In the genomic region with DNA sequence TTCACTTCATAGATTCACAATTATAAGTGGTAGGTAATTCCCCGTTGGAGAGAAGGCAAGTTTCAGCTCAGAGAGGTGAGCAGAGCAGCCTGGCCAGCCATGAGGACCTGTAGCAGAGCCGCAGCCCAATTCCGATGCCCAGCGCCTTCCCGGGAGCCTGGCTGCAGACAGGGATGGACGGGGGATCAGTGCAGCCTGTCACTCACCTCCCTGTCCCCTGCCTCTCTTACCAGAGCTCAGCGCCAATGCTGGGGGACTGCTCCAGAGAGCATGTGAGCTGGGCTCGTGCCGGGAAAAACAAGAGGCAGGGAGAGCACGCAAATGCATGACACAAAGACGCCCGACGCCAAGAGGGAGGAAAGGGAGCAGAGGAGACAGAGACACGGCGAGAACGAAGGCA, we compare ENCODE assay signal across 25 cellular contexts.
DNase-seq lines count a peak whose midpoint lies in the region; ATAC-seq and TF ChIP-seq lines count a peak whose summit lies in the region.
"Had no signal": no experiment of that assay in that cellular context is flagged by ENCODE, and none has a peak within 500 bp of the region (broad histone marks: within the 10 kb centered on the region; RNA-seq: fewer than 3 reads in every experiment).

No MANE protein-coding gene starts in this region.

- peaks cover 7% of the 10 kb centered on the region for H3K27me3 Mint-ChIP-seq in brain
- H3K27me3 Mint-ChIP-seq: B cell had no signal

- DNase-seq in activated effector memory CD4-positive, alpha-beta T cell treated with anti-CD3 and anti-CD28 coated beads, Interleukin-2, amount 50 U/mL, for 16 hours: peak; percentile 31
- DNase-seq in activated effector memory CD4-positive, alpha-beta T cell treated with Interleukin-2 at 50 U/mL for 16 hours: no peak
- DNase-seq in islet precursor cell (peak; percentile 52), retina (peak; percentile 35), mucosa of descending colon (no peak), substantia nigra (lab: John Stamatoyannopoulos, UW) (no peak)
- DNase-seq: Calu3; DMS153; DND-41; HCEC 1CT; KBM-7; MV-4-11; NCI-H146; NCI-H1930; NCI-H446 treated with DMSO at 0.1 percent for 48 hours; NCI-H526; NCI-H82; NK-92 treated with Interleukin-12 subunit alpha and Interleukin-12 subunit beta, amount 100 ng/mL, for 24 hours; PC-3; SJCRH30 had no signal

- no peaks in the 10 kb centered on the region for H3K36me3 Mint-ChIP-seq in brain

- H3K4me3 Mint-ChIP-seq in brain: no peak overlapping the region
- H3K4me3 Mint-ChIP-seq: B cell had no signal

- peaks cover 34% of the 10 kb centered on the region for H3K4me1 Mint-ChIP-seq in brain
- H3K4me1 Mint-ChIP-seq: B cell had no signal

- no peaks in the 10 kb centered on the region for H3K36me3 ChIP-seq in mucosa of descending colon (ENCODE audit: low read depth)
- H3K36me3 ChIP-seq: SJCRH30 had no signal

- H3K9me3 ChIP-seq in mucosa of descending colon: no peaks in the 10 kb centered on the region
- H3K9me3 ChIP-seq: SJCRH30 had no signal

- H3K9me3 Mint-ChIP-seq in brain: peaks cover 0 to 15% (median 10%) of the 10 kb centered on the region in 5 experiments

- no peak for TF ChIP-seq CTCF in brain (conservative IDR thresholded peaks at IDR 0.05)
- no peak for TF ChIP-seq CTCF in mucosa of descending colon (IDR thresholded peaks at IDR 0.05)

- intact Hi-C loops in mucosa of descending colon (cut with DNase I, micrococcal nuclease): no loop called here

- H3K27ac ChIP-seq in substantia nigra (ENCODE audit: low read depth, low read length, poor library complexity, severe bottlenecking): no peak overlapping the region
- H3K27ac ChIP-seq: 22Rv1, SJCRH30 had no signal

- peak overlapping the region in 4 of 5 experiments; percentile 9 to 90 (median 37) for H3K27ac Mint-ChIP-seq in brain
- H3K27ac Mint-ChIP-seq: B cell had no signal

- H3K4me1 ChIP-seq in mucosa of descending colon (ENCODE audit: low read depth): no peaks in the 10 kb centered on the region

- ATAC-seq in mucosa of descending colon: no peak
- ATAC-seq in GM21526 (IDR thresholded peaks at IDR 0.05; ENCODE audit: low FRiP score, unreplicated experiment): no peak
- ATAC-seq: PC-3, Right ventricle myocardium inferior had no signal

- no peak overlapping the region for H3K4me3 ChIP-seq in mucosa of descending colon
- H3K4me3 ChIP-seq: SJCRH30 had no signal

Comparison
In these comparisons a context has a peak if more than half of its experiments do, and no peak if none do; other contexts are left out.
1. DNase-seq: peak in activated effector memory CD4-positive, alpha-beta T cell treated with anti-CD3 and anti-CD28 coated beads, Interleukin-2, amount 50 U/mL, for 16 hours (single experiment), islet precursor cell (single experiment) and retina (single experiment); none in activated effector memory CD4-positive, alpha-beta T cell treated with Interleukin-2 at 50 U/mL for 16 hours (single experiment), mucosa of descending colon (0 of 3) and substantia nigra (0 of 49).